ENCODE assay signal across 9 cellular contexts in genomic region chr16:1538804-1539520, GRCh38. TPM values are rescaled to one million over a fixed set of nuclear protein-coding genes. Genes with fewer than 3 reads are reported as not detected.
DNase-seq lines count a peak whose midpoint lies in the region; ATAC-seq and TF ChIP-seq lines count a peak whose summit lies in the region.
"Had no signal": no experiment of that assay in that cellular context is flagged by ENCODE, and none has a peak within 500 bp of the region (broad histone marks: within the 10 kb centered on the region; RNA-seq: fewer than 3 reads in every experiment).

No MANE protein-coding gene starts in this region.

- in situ Hi-C loops in KBM-7 (cut with MboI; ENCODE audit: low pct_unique_long_range_greater_than_20kb, low sequenced_read_pairs): no loop called here

- no peaks in the 10 kb centered on the region for H3K27me3 ChIP-seq in CD8-positive, alpha-beta memory T cell (ENCODE audit: insufficient read depth, low read length, poor library complexity, severe bottlenecking)
- H3K27me3 ChIP-seq in right cardiac atrium (ENCODE audit: control insufficient read depth, insufficient read depth): no peaks in the 10 kb centered on the region
- H3K27me3 ChIP-seq in body of pancreas: no peaks in the 10 kb centered on the region

- peaks cover 8 to 96% (median 19%) of the 10 kb centered on the region in 3 donors for H3K36me3 Mint-ChIP-seq in CD8-positive, alpha-beta memory T cell

- TF ChIP-seq POLR2A in body of pancreas (IDR thresholded peaks at IDR 0.05): no peak

- DNase-seq in CD8-positive, alpha-beta memory T cell: peak in 2 of 5 donors; percentile 48 to 56
- DNase-seq in KBM-7 (peak; percentile 37), right cardiac atrium (peak; percentile 16 to 66 (median 65)), body of pancreas (no peak), AML-193 (lab: John Stamatoyannopoulos, UW) (no peak)
- peak; percentile 21 to 25 for DNase-seq in activated CD4-positive, alpha-beta T cell treated with anti-CD3 and anti-CD28 coated beads, Interleukin-2, amount 50 U/mL, for 4 hours

- peak overlapping the region; percentile 40 for H3K4me3 ChIP-seq in CD8-positive, alpha-beta memory T cell (ENCODE audit: low read length)
- H3K4me3 ChIP-seq in right cardiac atrium (ENCODE audit: low read length): no peak overlapping the region
- H3K4me3 ChIP-seq in body of pancreas: no peak overlapping the region
- H3K4me3 ChIP-seq: HAP-1 had no signal

- H3K27ac ChIP-seq in CD8-positive, alpha-beta memory T cell (ENCODE audit: low read depth, low read length): no peak overlapping the region
- H3K27ac ChIP-seq in right cardiac atrium (ENCODE audit: low read length) (no peak overlapping the region), body of pancreas (no peak overlapping the region)

- H3K4me3 Mint-ChIP-seq in CD8-positive, alpha-beta memory T cell: peak overlapping the region in 6 of 7 donors; percentile 72 to 100 (median 84)

- peaks cover 67% of the 10 kb centered on the region for H3K4me1 ChIP-seq in CD8-positive, alpha-beta memory T cell (ENCODE audit: insufficient read depth, low read length)
- H3K4me1 ChIP-seq in right cardiac atrium (ENCODE audit: control insufficient read depth, insufficient read depth, low read length) (peaks cover 2% of the 10 kb centered on the region), body of pancreas (no peaks in the 10 kb centered on the region)
- H3K4me1 ChIP-seq: HAP-1 had no signal

- peak overlapping the region in 7 of 8 donors; percentile 15 to 86 (median 72) for H3K27ac Mint-ChIP-seq in CD8-positive, alpha-beta memory T cell

- intact Hi-C loops in right cardiac atrium (cut with DNase I) (no loop called here), body of pancreas (cut with DNase I) (no loop called here)

- POLR2A ChIA-PET in CD8-positive, alpha-beta memory T cell (lab: Charles Lee): interaction anchor here (0.6 to 1.1 kb wide), 3 partner anchors 20 to 230 kb away, joined by 3 read pairs; partner anchors contain the start of genes MAPK8IP3 and UBE2I

- CTCF ChIA-PET in CD8-positive, alpha-beta memory T cell (lab: Charles Lee): interaction anchor here (1.0 to 1.7 kb wide), 2 partner anchors 11 to 14 kb away, joined by 3 to 4 read pairs; no protein-coding TSS in a partner anchor

- peak in 1 of 7 experiments; percentile 15 for TF ChIP-seq CTCF in body of pancreas (IDR thresholded peaks at IDR 0.05)

- H3K36me3 ChIP-seq in CD8-positive, alpha-beta memory T cell (ENCODE audit: insufficient read depth, low read length): peaks cover 34% of the 10 kb centered on the region
- H3K36me3 ChIP-seq in body of pancreas (replicated peaks in 1 of 2; ENCODE audit: insufficient read depth in 1 of 2, low read depth in 2 of 2): no peaks in the 10 kb centered on the region
- H3K36me3 ChIP-seq: HAP-1 had no signal

- peaks cover 0 to 2% of the 10 kb centered on the region in 2 donors for H3K27me3 Mint-ChIP-seq in CD8-positive, alpha-beta memory T cell

- peaks cover 52 to 82% (median 60%) of the 10 kb centered on the region in 3 donors for H3K4me1 Mint-ChIP-seq in CD8-positive, alpha-beta memory T cell

- ATAC-seq in right cardiac atrium (no peak), body of pancreas (no peak), HG03095 (IDR thresholded peaks at IDR 0.05; ENCODE audit: unreplicated experiment) (no peak), HG02798 (IDR thresholded peaks at IDR 0.05; ENCODE audit: poor library complexity, unreplicated experiment) (no peak)

- WGBS in right cardiac atrium: 64% methylated on average over 22 of the region's 22 CpGs
- 85 to 92% methylated on average over 15 to 21 of the region's 22 CpGs for WGBS in body of pancreas, 2 donors

- H3K9me3 ChIP-seq in CD8-positive, alpha-beta memory T cell (ENCODE audit: low read length): no peaks in the 10 kb centered on the region
- H3K9me3 ChIP-seq in right cardiac atrium (ENCODE audit: control insufficient read depth, low read length) (no peaks in the 10 kb centered on the region), body of pancreas (no peaks in the 10 kb centered on the region)
- H3K9me3 ChIP-seq: HAP-1 had no signal

- no peaks in the 10 kb centered on the region for H3K9me3 Mint-ChIP-seq in CD8-positive, alpha-beta memory T cell

RNA-seq across cellular contexts. Expression of gene TMEM204, which starts 5.5 kb away (rescaled TPM):
- total RNA-seq in CD8-positive, alpha-beta memory T cell: 10 to 100 TPM; 27.1 to 30.9 TPM
- 68.4 TPM for polyA plus RNA-seq in CD8-positive, alpha-beta memory T cell
- 10 to 100 TPM; 19.0 to 22.1 (median 20.9) TPM for total RNA-seq in right cardiac atrium
- polyA plus RNA-seq in right cardiac atrium: 32.2 TPM
- 10 to 100 TPM; 23.6 to 25.1 TPM for total RNA-seq in body of pancreas

RNA-seq across cellular contexts. Expression of gene TELO2, which starts 45.8 kb away (rescaled TPM):
- total RNA-seq in CD8-positive, alpha-beta memory T cell: 10 to 100 TPM; 84.7 to 84.9 TPM
- 14.0 TPM for polyA plus RNA-seq in CD8-positive, alpha-beta memory T cell
- total RNA-seq in right cardiac atrium: 10 to 100 TPM; 21.2 to 29.2 (median 23.2) TPM
- 24.6 TPM for polyA plus RNA-seq in right cardiac atrium
- 10 to 100 TPM; 25.4 to 76.5 TPM for total RNA-seq in body of pancreas

RNA-seq across cellular contexts. Expression of gene PTX4, which starts 50.2 kb away (rescaled TPM):
- total RNA-seq in CD8-positive, alpha-beta memory T cell: not detected
- not detected for polyA plus RNA-seq in CD8-positive, alpha-beta memory T cell
- total RNA-seq in right cardiac atrium (under 1 TPM in 2 of 4 donors, not detected in 2; 0.18 to 0.28 TPM), body of pancreas (not detected)
- polyA plus RNA-seq in right cardiac atrium: 0.09 TPM

Comparison
In these comparisons a context has a peak if more than half of its experiments do, and no peak if none do; other contexts are left out.
1. DNase-seq: peak in KBM-7 (single experiment), activated CD4-positive, alpha-beta T cell treated with anti-CD3 and anti-CD28 coated beads, Interleukin-2, amount 50 U/mL, for 4 hours (2 of 2) and right cardiac atrium (3 of 3); none in body of pancreas (0 of 4) and AML-193 (0 of 2).